In genomic region chr4:150769845-150770244, GRCh38 we compare ENCODE assay signal across 17 cellular contexts.
DNase-seq lines count a peak whose midpoint lies in the region; ATAC-seq and TF ChIP-seq lines count a peak whose summit lies in the region.
"Had no signal": no experiment of that assay in that cellular context is flagged by ENCODE, and none has a peak within 500 bp of the region (broad histone marks: within the 10 kb centered on the region; RNA-seq: fewer than 3 reads in every experiment).

No MANE protein-coding gene starts in this region.

- DNase-seq in Daoy (ENCODE audit: low read depth): peak; percentile 4
- DNase-seq in HPDE6-E6E7 (ENCODE audit: extremely low spot score): peak; percentile 15
- DNase-seq in kidney tubule cell (ENCODE audit: low spot score): peak; percentile 20
- DNase-seq in Peyer's patch: no peak
- DNase-seq: activated CD8-positive, alpha-beta memory T cell treated with anti-CD3 and anti-CD28 coated beads, Interleukin-2, amount 50 U/mL, for 48 hours; DMS153; left ventricle myocardium superior; NCI-H1092; NCI-H2107; NCI-H526; stimulated activated CD4-positive, alpha-beta T cell treated with anti-CD3 and anti-CD28 coated beads, Interleukin-2, amount 100 ng/mL, for 48 hours had no signal

- no peaks in the 10 kb centered on the region for H3K27me3 Mint-ChIP-seq in activated T-helper 17 cell treated with anti-CD3 and anti-CD28 coated beads, Interleukin-2, amount 50 U/mL, for 72 hours
- H3K27me3 Mint-ChIP-seq: IgD-negative memory B cell had no signal

- peak overlapping the region; percentile 81 for H3K27ac Mint-ChIP-seq in activated T-helper 17 cell treated with anti-CD3 and anti-CD28 coated beads, Interleukin-2, amount 50 U/mL, for 72 hours

- no peak overlapping the region for H3K4me3 ChIP-seq in Peyer's patch
- H3K4me3 ChIP-seq: coronary artery, suprapubic skin had no signal

- H3K4me1 ChIP-seq in Peyer's patch: no peaks in the 10 kb centered on the region
- H3K4me1 ChIP-seq: suprapubic skin had no signal

- H3K4me1 Mint-ChIP-seq in activated T-helper 17 cell treated with anti-CD3 and anti-CD28 coated beads, Interleukin-2, amount 50 U/mL, for 72 hours: peaks cover 19% of the 10 kb centered on the region

- no peaks in the 10 kb centered on the region for H3K36me3 ChIP-seq in Peyer's patch
- H3K36me3 ChIP-seq: suprapubic skin had no signal

- peak overlapping the region; percentile 9 for H3K4me3 Mint-ChIP-seq in activated T-helper 17 cell treated with anti-CD3 and anti-CD28 coated beads, Interleukin-2, amount 50 U/mL, for 72 hours
- H3K4me3 Mint-ChIP-seq: IgD-negative memory B cell had no signal

- ATAC-seq in activated T-helper 17 cell treated with anti-CD3 and anti-CD28 coated beads, Interleukin-2, amount 50 U/mL, for 72 hours (replicated peaks): peak; percentile 63
- no peak for ATAC-seq in HG03571 (IDR thresholded peaks at IDR 0.05; ENCODE audit: unreplicated experiment)
- ATAC-seq in GM19035 (IDR thresholded peaks at IDR 0.05; ENCODE audit: unreplicated experiment): no peak

- H3K9me3 Mint-ChIP-seq in activated T-helper 17 cell treated with anti-CD3 and anti-CD28 coated beads, Interleukin-2, amount 50 U/mL, for 72 hours: no peaks in the 10 kb centered on the region

- TF ChIP-seq POLR2A in Peyer's patch (IDR thresholded peaks at IDR 0.05): no peak

- H3K27me3 ChIP-seq in Peyer's patch: no peaks in the 10 kb centered on the region
- H3K27me3 ChIP-seq: suprapubic skin had no signal

- no peaks in the 10 kb centered on the region for H3K9me3 ChIP-seq in Peyer's patch
- H3K9me3 ChIP-seq: suprapubic skin had no signal

- H3K36me3 Mint-ChIP-seq in activated T-helper 17 cell treated with anti-CD3 and anti-CD28 coated beads, Interleukin-2, amount 50 U/mL, for 72 hours (ENCODE audit: low read depth): peaks cover 28% of the 10 kb centered on the region

- peak overlapping the region in 1 of 4 donors; percentile 53 for H3K27ac ChIP-seq in Peyer's patch
- H3K27ac ChIP-seq: coronary artery, suprapubic skin had no signal

- TF ChIP-seq CTCF in Peyer's patch (IDR thresholded peaks at IDR 0.05): no peak

Comparison
In these comparisons a context has a peak if more than half of its experiments do, and no peak if none do; other contexts are left out.
1. DNase-seq: peak in Daoy (single experiment), HPDE6-E6E7 (single experiment) and kidney tubule cell (single experiment); none in Peyer's patch (0 of 3).